Comparison of ENCODE assay signal across 22 cellular contexts in the genomic region with DNA sequence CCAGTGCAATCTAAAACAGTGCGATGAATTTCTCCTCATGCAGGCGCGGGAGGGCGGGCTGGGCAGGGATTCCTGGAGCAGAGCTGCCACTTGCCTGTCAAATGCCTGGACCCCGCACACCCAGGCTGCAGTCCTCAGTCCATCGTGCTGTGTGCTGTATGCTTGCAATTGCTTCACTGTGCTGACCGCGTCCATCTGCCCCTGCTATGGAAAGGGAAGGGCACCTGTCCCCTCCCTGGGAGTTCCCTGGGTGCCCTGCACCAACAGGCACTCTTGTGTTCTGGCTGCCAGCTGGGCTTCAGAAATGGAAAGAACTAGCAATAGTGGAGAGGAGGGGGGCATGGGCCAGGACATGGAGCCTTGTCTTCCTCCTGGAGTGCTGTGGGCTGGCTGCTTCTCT.
"Had no signal": no experiment of that assay in that cellular context is flagged by ENCODE, and none has a peak within 500 bp of the region (broad histone marks: within the 10 kb centered on the region; RNA-seq: fewer than 3 reads in every experiment).

No MANE protein-coding gene starts in this region.

- ATAC-seq: activated CD8-positive, alpha-beta T cell treated with anti-CD3 and anti-CD28 coated beads for 36 hours; naive thymus-derived CD8-positive, alpha-beta T cell; right lobe of liver; stimulated activated naive CD8-positive, alpha-beta T cell treated with anti-CD3 and anti-CD28 coated beads, Interleukin-15, amount 100 ng/mL, for 72 hours; WTC11 had no signal

- H3K27ac Mint-ChIP-seq: activated CD8-positive, alpha-beta T cell treated with anti-CD3 and anti-CD28 coated beads for 36 hours; activated T-helper 1 cell treated with anti-CD3 and anti-CD28 coated beads, Interleukin-12 subunit alpha, Interleukin-12 subunit beta, Interleukin-2, Interleukin-4 antibody, amounts not matched to agents 30 ng/mL and 10 ng/mL and 1 ng/mL, durations not matched to agents 14 hours and 24 hours and 36 hours; dendritic cell treated with granulocyte-macrophage colony-stimulating factor and Interleukin-4, amounts not matched to agents 40 ng/mL and 50 ng/mL, for 4 days; naive thymus-derived CD8-positive, alpha-beta T cell; stimulated activated naive CD8-positive, alpha-beta T cell treated with anti-CD3 and anti-CD28 coated beads, Interleukin-15, amount 100 ng/mL, for 72 hours; WTC11 had no signal

- H3K4me1 Mint-ChIP-seq: naive thymus-derived CD8-positive, alpha-beta T cell; stimulated activated naive CD8-positive, alpha-beta T cell treated with anti-CD3 and anti-CD28 coated beads, Interleukin-15, amount 100 ng/mL, for 72 hours had no signal

- H3K4me3 Mint-ChIP-seq: activated CD8-positive, alpha-beta T cell treated with anti-CD3 and anti-CD28 coated beads for 36 hours; activated T-helper 1 cell treated with anti-CD3 and anti-CD28 coated beads, Interleukin-12 subunit alpha, Interleukin-12 subunit beta, Interleukin-2, Interleukin-4 antibody, amounts not matched to agents 30 ng/mL and 10 ng/mL and 1 ng/mL, durations not matched to agents 14 hours and 24 hours and 36 hours; dendritic cell treated with granulocyte-macrophage colony-stimulating factor and Interleukin-4, amounts not matched to agents 40 ng/mL and 50 ng/mL, for 4 days; naive thymus-derived CD8-positive, alpha-beta T cell; stimulated activated naive CD8-positive, alpha-beta T cell treated with anti-CD3 and anti-CD28 coated beads, Interleukin-15, amount 100 ng/mL, for 72 hours; WTC11 had no signal

- DNase-seq: activated CD4-positive, alpha-beta T cell treated with anti-CD3 and anti-CD28 coated beads for 1 hour; activated CD4-positive, alpha-beta T cell treated with anti-CD3 and anti-CD28 coated beads, Interleukin-2, amount 50 U/mL, for 1 hour; activated CD8-positive, alpha-beta T cell treated with anti-CD3 and anti-CD28 coated beads for 36 hours; activated gamma-delta T cell treated with Interleukin-2 at 50 U/mL for 16 hours; activated naive CD4-positive, alpha-beta T cell treated with anti-CD3 and anti-CD28 coated beads, Interleukin-2, amount 50 U/mL, for 16 hours; activated T-cell treated with anti-CD3 and anti-CD28 coated beads, Interleukin-2, amount 50 U/mL, for 1 hour; amniotic stem cell; brain microvascular endothelial cell; caudate nucleus; effector CD4-positive, alpha-beta T cell; esophagus squamous epithelium; foreskin melanocyte; right lobe of liver; stimulated activated CD4-positive, alpha-beta T cell treated with anti-CD3 and anti-CD28 coated beads, Interleukin-2, amount 100 ng/mL, for 48 hours; stimulated activated naive CD8-positive, alpha-beta T cell treated with anti-CD3 and anti-CD28 coated beads, Interleukin-15, amount 100 ng/mL, for 72 hours; T-helper 2 cell; thyroid gland; upper lobe of left lung had no signal

- H3K9me3 Mint-ChIP-seq: activated CD8-positive, alpha-beta T cell treated with anti-CD3 and anti-CD28 coated beads for 36 hours; activated T-helper 1 cell treated with anti-CD3 and anti-CD28 coated beads, Interleukin-12 subunit alpha, Interleukin-12 subunit beta, Interleukin-2, Interleukin-4 antibody, amounts not matched to agents 30 ng/mL and 10 ng/mL and 1 ng/mL, durations not matched to agents 14 hours and 24 hours and 36 hours; dendritic cell treated with granulocyte-macrophage colony-stimulating factor and Interleukin-4, amounts not matched to agents 40 ng/mL and 50 ng/mL, for 4 days; naive thymus-derived CD8-positive, alpha-beta T cell; stimulated activated naive CD8-positive, alpha-beta T cell treated with anti-CD3 and anti-CD28 coated beads, Interleukin-15, amount 100 ng/mL, for 72 hours; WTC11 had no signal

- H3K36me3 Mint-ChIP-seq: naive thymus-derived CD8-positive, alpha-beta T cell; WTC11 had no signal
